In the genomic region with DNA sequence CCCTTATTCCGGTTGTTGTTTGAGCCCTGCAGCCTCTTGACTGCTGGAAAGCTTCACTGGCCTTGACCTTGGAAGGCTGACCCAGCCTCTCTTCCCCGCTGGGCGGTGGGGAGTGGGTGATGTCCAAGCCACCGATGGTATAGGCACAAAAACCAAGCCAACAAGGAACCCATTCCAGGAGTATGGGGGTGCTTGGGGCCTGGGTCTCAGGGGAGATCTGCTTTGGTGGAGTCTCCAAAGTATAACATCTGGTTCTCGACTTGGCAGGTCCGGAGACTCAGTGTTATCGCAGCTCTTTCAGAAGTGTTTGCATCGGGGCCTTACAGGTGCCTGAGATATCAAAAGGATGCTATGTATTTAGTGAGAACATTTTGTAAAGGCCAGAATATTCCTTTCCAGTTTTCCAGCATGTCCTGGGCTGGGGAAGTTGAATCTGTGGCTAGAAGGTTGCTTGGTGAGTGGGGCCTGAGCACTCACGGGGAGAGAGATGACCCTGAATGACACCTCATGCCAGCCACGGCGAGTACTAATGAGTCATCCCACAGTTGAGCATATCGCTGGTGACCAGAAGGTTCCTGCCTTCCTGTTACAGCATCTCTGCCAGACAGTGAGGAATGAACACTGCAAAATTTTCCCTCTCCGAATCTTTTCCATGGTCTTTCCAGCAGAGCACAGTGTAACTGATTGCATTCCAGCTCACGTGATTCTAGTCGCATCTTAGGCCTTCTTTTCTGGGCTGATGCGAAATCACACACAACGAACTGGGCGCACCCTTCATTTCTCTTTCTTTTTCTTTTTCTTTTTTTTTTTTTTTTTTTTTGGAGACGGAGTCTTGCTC, we compare ENCODE assay signal across 8 cellular contexts.
DNase-seq lines count a peak whose midpoint lies in the region; ATAC-seq and TF ChIP-seq lines count a peak whose summit lies in the region.

No MANE protein-coding gene starts in this region.

- H3K36me3 ChIP-seq in esophagus muscularis mucosa: no peaks in the 10 kb centered on the region

- no peaks in the 10 kb centered on the region for H3K9me3 Mint-ChIP-seq in activated T-helper 17 cell treated with anti-CD3 and anti-CD28 coated beads, Interleukin-2, amount 50 U/mL, for 72 hours

- no peak overlapping the region for H3K4me3 ChIP-seq in esophagus muscularis mucosa

- H3K27me3 ChIP-seq in esophagus muscularis mucosa: no peaks in the 10 kb centered on the region

- no peak overlapping the region for H3K27ac ChIP-seq in esophagus muscularis mucosa (replicated peaks in 1 of 4)

- H3K9me3 ChIP-seq in esophagus muscularis mucosa: no peaks in the 10 kb centered on the region

- DNase-seq in AG09319 (ENCODE audit: extremely low read depth, low read depth) (peak; percentile 23), HS-27A (ENCODE audit: low read depth) (peak; percentile 20), left lobe of liver (ENCODE audit: low spot score) (no peak), esophagus muscularis mucosa (ENCODE audit: extremely low spot score) (no peak), NCI-H2081 (lab: John Stamatoyannopoulos, UW) (no peak)

- no peak overlapping the region for H3K27ac Mint-ChIP-seq in activated T-helper 17 cell treated with anti-CD3 and anti-CD28 coated beads, Interleukin-2, amount 50 U/mL, for 72 hours

- WGBS in esophagus muscularis mucosa: 87% methylated on average over 16 of the region's 19 CpGs

- no peak for TF ChIP-seq POLR2A in esophagus muscularis mucosa (IDR thresholded peaks at IDR 0.05; ENCODE audit: low read depth)

- ATAC-seq in activated T-helper 17 cell treated with anti-CD3 and anti-CD28 coated beads, Interleukin-2, amount 50 U/mL, for 72 hours (replicated peaks): peak; percentile 80
- peak; percentile 16 for ATAC-seq in left lobe of liver
- ATAC-seq in HG03139 (IDR thresholded peaks at IDR 0.05; ENCODE audit: unreplicated experiment): no peak
- no peak for ATAC-seq in GM21825 (IDR thresholded peaks at IDR 0.05; ENCODE audit: unreplicated experiment)

- H3K4me1 ChIP-seq in esophagus muscularis mucosa: no peaks in the 10 kb centered on the region

- intact Hi-C loops in esophagus muscularis mucosa (cut with DNase I): no loop called here

- no peaks in the 10 kb centered on the region for H3K36me3 Mint-ChIP-seq in activated T-helper 17 cell treated with anti-CD3 and anti-CD28 coated beads, Interleukin-2, amount 50 U/mL, for 72 hours (ENCODE audit: low read depth)

- H3K4me1 Mint-ChIP-seq in activated T-helper 17 cell treated with anti-CD3 and anti-CD28 coated beads, Interleukin-2, amount 50 U/mL, for 72 hours: no peaks in the 10 kb centered on the region

- no peaks in the 10 kb centered on the region for H3K27me3 Mint-ChIP-seq in activated T-helper 17 cell treated with anti-CD3 and anti-CD28 coated beads, Interleukin-2, amount 50 U/mL, for 72 hours

- TF ChIP-seq CTCF in AG09319 (IDR thresholded peaks at IDR 0.05; ENCODE audit: low read depth, low read length): no peak
- TF ChIP-seq CTCF in esophagus muscularis mucosa (IDR thresholded peaks at IDR 0.05): no peak

- TF ChIP-seq EP300 in esophagus muscularis mucosa (IDR thresholded peaks at IDR 0.05): no peak

- no peak overlapping the region for H3K4me3 Mint-ChIP-seq in activated T-helper 17 cell treated with anti-CD3 and anti-CD28 coated beads, Interleukin-2, amount 50 U/mL, for 72 hours

Comparison
In these comparisons a context has a peak if more than half of its experiments do, and no peak if none do; other contexts are left out.
1. DNase-seq: peak in AG09319 (single experiment) and HS-27A (single experiment); none in left lobe of liver (single experiment), esophagus muscularis mucosa (single experiment) and NCI-H2081 (0 of 2).
2. ATAC-seq: peak in activated T-helper 17 cell treated with anti-CD3 and anti-CD28 coated beads, Interleukin-2, amount 50 U/mL, for 72 hours (single experiment) and left lobe of liver (single experiment); none in HG03139 (single experiment) and GM21825 (single experiment).